Comparison of ENCODE assay signal across 29 cellular contexts in genomic region chr2:2570871-2571270, GRCh38.
"Had no signal": no experiment of that assay in that cellular context is flagged by ENCODE, and none has a peak within 500 bp of the region (broad histone marks: within the 10 kb centered on the region; RNA-seq: fewer than 3 reads in every experiment).

No MANE protein-coding gene starts in this region.

- H3K4me1 Mint-ChIP-seq: activated B cell treated with CpG ODN at 0.5 μM for 24 hours; activated naive CD4-positive, alpha-beta T cell treated with anti-CD3 and anti-CD28 coated beads, Interleukin-2, amount 10 ng/mL, durations not matched to agents 7 days and 5 days; activated naive CD8-positive, alpha-beta T cell treated with anti-CD3 and anti-CD28 coated beads, Interleukin-2, amount 10 ng/mL, durations not matched to agents 7 days and 5 days; central memory CD8-positive, alpha-beta T cell; T-helper 17 cell had no signal

- H3K27ac Mint-ChIP-seq: activated B cell treated with CpG ODN at 0.5 μM for 24 hours; activated CD8-positive, alpha-beta T cell treated with anti-CD3 and anti-CD28 coated beads for 36 hours; activated naive CD4-positive, alpha-beta T cell treated with anti-CD3 and anti-CD28 coated beads, Interleukin-2, amount 10 ng/mL, durations not matched to agents 7 days and 5 days; activated naive CD4-positive, alpha-beta T cell treated with anti-CD3 and anti-CD28 coated beads, Interleukin-2, amount 50 U/mL, for 72 hours; activated naive CD8-positive, alpha-beta T cell treated with anti-CD3 and anti-CD28 coated beads, Interleukin-2, amount 10 ng/mL, durations not matched to agents 7 days and 5 days; activated T-cell treated with anti-CD3 and anti-CD28 coated beads, Interleukin-2, amount 50 U/mL, for 72 hours; T-helper 17 cell; T-helper 2 cell treated with Interferon-gamma antibody and Interleukin-4, amounts not matched to agents 5 μg/mL and 100 μg/mL, for 36 hours had no signal

- DNase-seq: activated B cell treated with CpG ODN at 0.5 μM for 24 hours; activated CD4-positive, alpha-beta T cell treated with anti-CD3 and anti-CD28 coated beads for 48 hours; activated CD4-positive, alpha-beta T cell treated with anti-CD3 and anti-CD28 coated beads, Interleukin-2, amount 50 U/mL, for 1 hour; activated CD4-positive, alpha-beta T cell treated with anti-CD3 and anti-CD28 coated beads, Interleukin-2, amount 50 U/mL, for 48 hours; activated CD8-positive, alpha-beta T cell treated with anti-CD3 and anti-CD28 coated beads for 36 hours; activated gamma-delta T cell; activated naive CD4-positive, alpha-beta T cell; activated naive CD4-positive, alpha-beta T cell treated with anti-CD3 and anti-CD28 coated beads, Interleukin-2, amount 10 ng/mL, durations not matched to agents 7 days and 5 days; activated naive CD8-positive, alpha-beta T cell treated with anti-CD3 and anti-CD28 coated beads, Interleukin-2, amount 10 ng/mL, durations not matched to agents 7 days and 5 days; activated T-cell treated with anti-CD3 and anti-CD28 coated beads, Interleukin-2, amount 50 U/mL, for 72 hours; amniotic stem cell; anterior cingulate cortex; brain microvascular endothelial cell; cortex of kidney; dermis blood vessel endothelial cell; effector CD8-positive, alpha-beta T cell; foreskin fibroblast; T-helper 1 cell; T-helper 17 cell; T1000; WERI-Rb-1 had no signal

- H3K36me3 Mint-ChIP-seq: activated naive CD4-positive, alpha-beta T cell treated with anti-CD3 and anti-CD28 coated beads, Interleukin-2, amount 10 ng/mL, durations not matched to agents 7 days and 5 days; activated naive CD4-positive, alpha-beta T cell treated with anti-CD3 and anti-CD28 coated beads, Interleukin-2, amount 50 U/mL, for 72 hours; activated naive CD8-positive, alpha-beta T cell treated with anti-CD3 and anti-CD28 coated beads, Interleukin-2, amount 10 ng/mL, durations not matched to agents 7 days and 5 days had no signal

- H3K27ac ChIP-seq: brain microvascular endothelial cell, WERI-Rb-1 had no signal

- H3K9me3 Mint-ChIP-seq: activated B cell treated with CpG ODN at 0.5 μM for 24 hours; activated CD8-positive, alpha-beta T cell treated with anti-CD3 and anti-CD28 coated beads for 36 hours; activated naive CD4-positive, alpha-beta T cell treated with anti-CD3 and anti-CD28 coated beads, Interleukin-2, amount 10 ng/mL, durations not matched to agents 7 days and 5 days; activated naive CD4-positive, alpha-beta T cell treated with anti-CD3 and anti-CD28 coated beads, Interleukin-2, amount 50 U/mL, for 72 hours; activated naive CD8-positive, alpha-beta T cell treated with anti-CD3 and anti-CD28 coated beads, Interleukin-2, amount 10 ng/mL, durations not matched to agents 7 days and 5 days; activated T-cell treated with anti-CD3 and anti-CD28 coated beads, Interleukin-2, amount 50 U/mL, for 72 hours; central memory CD8-positive, alpha-beta T cell; T-helper 2 cell treated with Interferon-gamma antibody and Interleukin-4, amounts not matched to agents 5 μg/mL and 100 μg/mL, for 36 hours had no signal

- H3K27me3 Mint-ChIP-seq: activated B cell treated with CpG ODN at 0.5 μM for 24 hours; activated CD8-positive, alpha-beta T cell treated with anti-CD3 and anti-CD28 coated beads for 36 hours; activated naive CD4-positive, alpha-beta T cell treated with anti-CD3 and anti-CD28 coated beads, Interleukin-2, amount 10 ng/mL, durations not matched to agents 7 days and 5 days; activated naive CD8-positive, alpha-beta T cell treated with anti-CD3 and anti-CD28 coated beads, Interleukin-2, amount 10 ng/mL, durations not matched to agents 7 days and 5 days; central memory CD8-positive, alpha-beta T cell; T-helper 17 cell had no signal

- H3K36me3 ChIP-seq: brain microvascular endothelial cell, WERI-Rb-1 had no signal

- FAIRE-seq: astrocyte, bronchial epithelial cell, frontal cortex had no signal

- ATAC-seq: activated CD4-positive, CD25-positive, alpha-beta regulatory T cell treated with anti-CD3 and anti-CD28 coated beads, Interleukin-2, amount 50 U/mL, for 24 hours; activated CD8-positive, alpha-beta T cell treated with anti-CD3 and anti-CD28 coated beads for 36 hours; activated naive CD4-positive, alpha-beta T cell treated with anti-CD3 and anti-CD28 coated beads, Interleukin-2, amount 50 U/mL, for 72 hours; activated T-cell treated with anti-CD3 and anti-CD28 coated beads, Interleukin-2, amount 50 U/mL, for 72 hours; esophagus mucosa; T-helper 17 cell had no signal

- H3K27me3 ChIP-seq: brain microvascular endothelial cell had no signal

- H3K4me3 Mint-ChIP-seq: activated B cell treated with CpG ODN at 0.5 μM for 24 hours; activated CD8-positive, alpha-beta T cell treated with anti-CD3 and anti-CD28 coated beads for 36 hours; activated naive CD4-positive, alpha-beta T cell treated with anti-CD3 and anti-CD28 coated beads, Interleukin-2, amount 10 ng/mL, durations not matched to agents 7 days and 5 days; activated naive CD8-positive, alpha-beta T cell treated with anti-CD3 and anti-CD28 coated beads, Interleukin-2, amount 10 ng/mL, durations not matched to agents 7 days and 5 days; activated T-cell treated with anti-CD3 and anti-CD28 coated beads, Interleukin-2, amount 50 U/mL, for 72 hours; central memory CD8-positive, alpha-beta T cell; T-helper 17 cell; T-helper 2 cell treated with Interferon-gamma antibody and Interleukin-4, amounts not matched to agents 5 μg/mL and 100 μg/mL, for 36 hours had no signal
